ENCODE assay signal across 8 cellular contexts in the genomic region with DNA sequence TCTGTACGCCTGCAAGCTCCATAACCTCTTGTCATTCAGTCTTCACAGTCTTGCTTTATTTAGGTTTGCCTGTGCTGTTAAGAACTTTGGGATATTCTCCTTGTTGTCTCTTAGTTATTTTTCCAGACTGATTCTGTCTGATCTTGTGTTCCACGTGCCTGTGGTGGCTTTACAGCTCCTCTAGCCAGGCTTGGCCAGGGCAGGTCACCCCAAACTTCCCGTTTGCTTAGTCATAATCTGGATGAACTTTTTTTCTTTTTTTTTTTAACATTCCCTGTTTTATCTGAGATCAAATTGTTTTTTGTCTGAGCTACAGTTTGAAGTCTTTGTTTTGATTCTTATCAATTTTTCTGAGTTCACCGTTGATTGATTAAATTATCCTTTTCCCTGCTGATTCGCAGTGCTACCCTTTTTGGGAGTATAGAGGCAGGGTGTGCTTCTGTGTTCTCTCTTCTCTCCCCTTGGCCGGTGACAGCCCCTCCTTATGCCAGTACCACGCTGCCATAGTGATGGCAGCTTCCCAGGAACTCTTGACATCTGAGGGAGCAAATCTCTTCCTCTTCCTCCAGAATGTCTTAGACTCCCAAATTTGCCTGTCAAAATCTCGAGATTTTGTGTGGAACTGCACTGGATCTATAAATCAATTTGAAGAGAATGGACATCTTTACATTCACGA. TPM values are rescaled to one million over a fixed set of nuclear protein-coding genes. Genes with fewer than 3 reads are reported as not detected.
DNase-seq lines count a peak whose midpoint lies in the region; ATAC-seq and TF ChIP-seq lines count a peak whose summit lies in the region.

No MANE protein-coding gene starts in this region.

- H3K4me1 ChIP-seq in OCI-LY3 (ENCODE audit: low read length), result peaks cover 19% of the 10 kb centered on the region
- H3K4me1 ChIP-seq in psoas muscle, result no peaks in the 10 kb centered on the region

- CTCF ChIA-PET in GM10248 (lab: Yijun Ruan, JAX), result interaction anchor here (1.0 to 2.1 kb wide), 2 partner anchors 9 to 192 kb away, joined by 3 to 5 read pairs; no protein-coding TSS in a partner anchor

- no peak for TF ChIP-seq CTCF in OCI-LY3 (IDR thresholded peaks at IDR 0.05; ENCODE audit: low read depth, low read length)
- no peak for TF ChIP-seq CTCF in psoas muscle (IDR thresholded peaks at IDR 0.05)
- no peak for TF ChIP-seq CTCF in GM10248 (IDR thresholded peaks at IDR 0.05; ENCODE audit: control extremely low read depth, extremely low read depth, low read depth, missing control alignments)

- DNase-seq in EH (ENCODE audit: low read depth) (peak; percentile 86), dermis blood vessel endothelial cell (peak; percentile 67), psoas muscle (no peak), GM10248 (ENCODE audit: extremely low spot score) (no peak), HUDEP-2 (lab: John Stamatoyannopoulos, UW; ENCODE audit: unreplicated experiment in 76 of 76) (no peak)
- DNase-seq in activated CD4-positive, CD25-positive, alpha-beta regulatory T cell treated with anti-CD3 and anti-CD28 coated beads, Interleukin-2, amount 50 U/mL, for 72 hours, result no peak

- WGBS in psoas muscle, 3 donors, result 48 to 57% (median 48%) methylated on average over 9 of the region's 9 CpGs

- H3K9ac ChIP-seq in OCI-LY3 (ENCODE audit: low read length), result peak overlapping the region; percentile 90

- H3K79me2 ChIP-seq in OCI-LY3 (ENCODE audit: low read length), result peaks cover 73% of the 10 kb centered on the region

- H3K4me3 ChIP-seq in OCI-LY3 (ENCODE audit: low read length), result peak overlapping the region; percentile 86
- H3K4me3 ChIP-seq in psoas muscle, result peak overlapping the region; percentile 76

- peaks cover 44% of the 10 kb centered on the region for H4K20me1 ChIP-seq in OCI-LY3 (ENCODE audit: insufficient read depth, low read length)

- H3K27ac ChIP-seq in OCI-LY3 (ENCODE audit: low read length), result no peak overlapping the region
- H3K27ac ChIP-seq in psoas muscle, result no peak overlapping the region

- H3K27me3 ChIP-seq in OCI-LY3 (ENCODE audit: low read depth, low read length), result no peaks in the 10 kb centered on the region
- H3K27me3 ChIP-seq in psoas muscle (ENCODE audit: insufficient read depth in 3 of 3, low read length in 2 of 3), result no peaks in the 10 kb centered on the region

- H3K36me3 ChIP-seq in OCI-LY3 (replicated peaks; ENCODE audit: low read depth, low read length) (peaks cover 28% of the 10 kb centered on the region), psoas muscle (ENCODE audit: insufficient read depth in 1 of 2, low read depth in 1 of 2) (no peaks in the 10 kb centered on the region)

- no peak overlapping the region for H2AFZ ChIP-seq in OCI-LY3 (ENCODE audit: low read depth, low read length)

- peak overlapping the region; percentile 94 for H3K4me2 ChIP-seq in OCI-LY3 (ENCODE audit: low read length)

- ATAC-seq in psoas muscle (no peak), HG02759 (IDR thresholded peaks at IDR 0.05; ENCODE audit: unreplicated experiment) (no peak)

- POLR2A ChIA-PET in GM10248 (lab: Yijun Ruan, JAX), result interaction anchor here (0.7 kb wide), 1 partner anchor 204 kb away, joined by 3 read pairs; no protein-coding TSS in a partner anchor

- H3K9me3 ChIP-seq in OCI-LY3 (ENCODE audit: insufficient read depth, low read length) (no peaks in the 10 kb centered on the region), psoas muscle (no peaks in the 10 kb centered on the region)

- intact Hi-C loops in psoas muscle (cut with DNase I), result no loop called here

RNA-seq across cellular contexts. Expression of a gene that starts 2.5 kb away (rescaled TPM):
- total RNA-seq in dermis blood vessel endothelial cell, result 96.0 and 96.4 TPM in 2 replicates
- total RNA-seq in psoas muscle, result 10 to 100 TPM; 13.5 to 28.0 (median 20.3) TPM
- 10 to 100 TPM in 1 of 3 donors, 1 to 10 TPM in 2; 6.5 to 10.4 (median 9.3) TPM for polyA plus RNA-seq in psoas muscle

Comparison
In these comparisons a context has a peak if more than half of its experiments do, and no peak if none do; other contexts are left out.
1. DNase-seq: peak in EH (single experiment) and dermis blood vessel endothelial cell (single experiment); none in psoas muscle (0 of 2), GM10248 (single experiment), HUDEP-2 (0 of 76) and activated CD4-positive, CD25-positive, alpha-beta regulatory T cell treated with anti-CD3 and anti-CD28 coated beads, Interleukin-2, amount 50 U/mL, for 72 hours (single experiment).